27 cellular contexts compared by ENCODE assay signal in the genomic region with DNA sequence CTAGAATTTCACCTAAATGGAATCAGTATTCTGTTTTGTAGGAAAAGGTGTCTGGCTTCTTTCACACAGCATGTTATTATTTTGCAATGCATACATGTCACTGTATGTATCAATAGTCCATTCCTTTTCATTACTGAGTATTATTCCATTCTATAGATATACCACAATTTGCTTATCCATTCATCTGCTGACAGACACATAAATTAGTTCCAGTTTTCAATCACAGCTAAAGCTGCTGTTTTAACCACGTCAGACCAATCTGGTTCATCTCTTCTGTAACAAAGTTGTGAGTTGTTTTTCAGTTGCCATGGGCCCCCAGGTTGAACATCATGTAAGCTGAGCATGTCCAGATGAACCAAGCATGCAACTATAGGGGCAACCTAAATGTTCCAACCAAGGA.
DNase-seq lines count a peak whose midpoint lies in the region; ATAC-seq and TF ChIP-seq lines count a peak whose summit lies in the region.
"Had no signal": no experiment of that assay in that cellular context is flagged by ENCODE, and none has a peak within 500 bp of the region (broad histone marks: within the 10 kb centered on the region; RNA-seq: fewer than 3 reads in every experiment).

No MANE protein-coding gene starts in this region.

- POLR2A ChIA-PET in SK-N-SH (lab: Yijun Ruan, JAX), result no interaction called here

- no peaks in the 10 kb centered on the region for H3K27me3 ChIP-seq in SK-N-SH (ENCODE audit: insufficient read depth)
- no peaks in the 10 kb centered on the region for H3K27me3 ChIP-seq in psoas muscle (ENCODE audit: insufficient read depth in 3 of 3, low read length in 2 of 3)
- H3K27me3 ChIP-seq: ascending aorta, colonic mucosa, ovary, SJSA1 had no signal

- 94% methylated on average over 1 of the region's 1 CpG for WGBS in SK-N-SH (ENCODE audit: low lambda C conversion rate)
- WGBS in psoas muscle, 3 donors, result 74 to 91% (median 91%) methylated on average over 1 of the region's 1 CpG

- H3K27me3 Mint-ChIP-seq in effector memory CD8-positive, alpha-beta T cell, result no peaks in the 10 kb centered on the region

- H3K9ac ChIP-seq in SK-N-SH, result no peak overlapping the region

- H3K4me3 ChIP-seq in SK-N-SH (ENCODE audit: low read depth in 2 of 2, low read length in 1 of 2) (no peak overlapping the region), psoas muscle (no peak overlapping the region)
- H3K4me3 ChIP-seq: ascending aorta, colonic mucosa, ovary, SJSA1 had no signal

- no peak for TF ChIP-seq RAD21 in SK-N-SH (IDR thresholded peaks at IDR 0.05; ENCODE audit: low read length)

- peaks cover 11 to 64% of the 10 kb centered on the region in 2 donors for H3K36me3 Mint-ChIP-seq in activated naive CD4-positive, alpha-beta T cell treated with anti-CD3 and anti-CD28 coated beads, Interleukin-2, amount 50 U/mL, for 72 hours
- peaks cover 99% of the 10 kb centered on the region for H3K36me3 Mint-ChIP-seq in effector memory CD8-positive, alpha-beta T cell (ENCODE audit: insufficient read depth)

- H3K27ac ChIP-seq in SK-N-SH (ENCODE audit: low read depth in 2 of 2, low read length in 1 of 2) (no peak overlapping the region), psoas muscle (peak overlapping the region; percentile 12)
- H3K27ac ChIP-seq: 22Rv1, ascending aorta, C4-2B, colonic mucosa, ovary, SJSA1 had no signal

- H3K9me3 ChIP-seq in SK-N-SH (no peaks in the 10 kb centered on the region), psoas muscle (no peaks in the 10 kb centered on the region)
- H3K9me3 ChIP-seq: ascending aorta, colonic mucosa, ovary, SJSA1 had no signal

- H3K79me2 ChIP-seq in SK-N-SH (ENCODE audit: insufficient read depth), result peaks cover 17% of the 10 kb centered on the region

- H3K9me3 Mint-ChIP-seq in activated naive CD4-positive, alpha-beta T cell treated with anti-CD3 and anti-CD28 coated beads, Interleukin-2, amount 50 U/mL, for 72 hours, result peaks cover 3 to 20% of the 10 kb centered on the region in 2 donors
- peaks cover 0 to 4% of the 10 kb centered on the region in 2 donors for H3K9me3 Mint-ChIP-seq in effector memory CD8-positive, alpha-beta T cell

- H3K27ac Mint-ChIP-seq in activated naive CD4-positive, alpha-beta T cell treated with anti-CD3 and anti-CD28 coated beads, Interleukin-2, amount 50 U/mL, for 72 hours, result peak overlapping the region; percentile 27 to 44
- H3K27ac Mint-ChIP-seq in effector memory CD8-positive, alpha-beta T cell, result peak overlapping the region; percentile 36 to 90
- H3K27ac Mint-ChIP-seq: WTC11 had no signal

- peak overlapping the region; percentile 5 to 32 for H3K4me3 Mint-ChIP-seq in effector memory CD8-positive, alpha-beta T cell
- H3K4me3 Mint-ChIP-seq: activated T-cell treated with anti-CD3 and anti-CD28 coated beads, Interleukin-2, amount 50 U/mL, for 72 hours; neural crest cell; WTC11 had no signal

- no peak for TF ChIP-seq EP300 in SK-N-SH (IDR thresholded peaks at IDR 0.05; ENCODE audit: borderline replicate concordance in 1 of 2, low read depth in 1 of 2, low read length in 1 of 2)

- intact Hi-C loops in psoas muscle (cut with DNase I), result no loop called here

- H4K20me1 ChIP-seq in SK-N-SH (ENCODE audit: insufficient read depth), result no peaks in the 10 kb centered on the region; the same call in 1 of the 2 replicates

- peaks cover 24% of the 10 kb centered on the region for H3F3A ChIP-seq in SK-N-SH (replicated peaks; ENCODE audit: insufficient read depth)

- no peak overlapping the region for H3K4me2 ChIP-seq in SK-N-SH

- H3K36me3 ChIP-seq in SK-N-SH (replicated peaks in 1 of 2; ENCODE audit: control insufficient read depth in 1 of 2, insufficient read depth in 2 of 2, low read length in 1 of 2) (peaks cover 2 to 23% of the 10 kb centered on the region in 2 experiments), psoas muscle (ENCODE audit: insufficient read depth in 1 of 2, low read depth in 1 of 2) (peaks cover 0 to 28% of the 10 kb centered on the region in 2 donors)
- H3K36me3 ChIP-seq: colonic mucosa, ovary, SJSA1 had no signal

- DNase-seq in SK-N-SH, result no peak
- DNase-seq in activated naive CD4-positive, alpha-beta T cell treated with anti-CD3 and anti-CD28 coated beads, Interleukin-2, amount 50 U/mL, for 72 hours (ENCODE audit: low spot score in 2 of 2), result no peak
- DNase-seq in activated naive CD4-positive, alpha-beta T cell (lab: John Stamatoyannopoulos, UW), result no peak
- no peak for DNase-seq in effector memory CD8-positive, alpha-beta T cell
- DNase-seq in psoas muscle, result no peak
- DNase-seq: activated naive CD4-positive, alpha-beta T cell treated with anti-CD3 and anti-CD28 coated beads, Interleukin-2, amount 50 U/mL, for 16 hours; activated T-cell treated with anti-CD3 and anti-CD28 coated beads, Interleukin-2, amount 50 U/mL, for 72 hours; colonic mucosa; glutamatergic neuron; GOT3; mammary epithelial cell; NCI-H1105; NCI-H1930; NCI-H2171 treated with DMSO at 0.1 percent for 48 hours; NCI-H510A; ovary; small intestine; stimulated activated naive CD8-positive, alpha-beta T cell treated with anti-CD3 and anti-CD28 coated beads, Interleukin-15, Interleukin-2, amounts not matched to agents 100 U/mL and 50 U/mL, for 24 hours had no signal

- CTCF ChIA-PET in SK-N-SH (lab: Yijun Ruan, JAX), result interaction anchor here (0.6 to 3.9 kb wide), 5 partner anchors 23 to 642 kb away, joined by 3 to 32 read pairs (median 7); no protein-coding TSS in a partner anchor

- H3K4me1 Mint-ChIP-seq in effector memory CD8-positive, alpha-beta T cell (ENCODE audit: low read depth in 2 of 2), result peaks cover 57 to 70% of the 10 kb centered on the region in 2 donors

- H2AFZ ChIP-seq in SK-N-SH (ENCODE audit: low read depth), result no peak overlapping the region

- H3K9me2 ChIP-seq in SK-N-SH, result no peaks in the 10 kb centered on the region

- ATAC-seq in SK-N-SH treated with all-trans-retinoic acid at 6 μM for 48 hours, result no peak
- ATAC-seq in activated naive CD4-positive, alpha-beta T cell treated with anti-CD3 and anti-CD28 coated beads, Interleukin-2, amount 50 U/mL, for 72 hours, result peak in 1 of 2 donors; percentile 28
- ATAC-seq in effector memory CD8-positive, alpha-beta T cell (replicated peaks), result no peak
- no peak for ATAC-seq in psoas muscle
- no peak for ATAC-seq in HG03175 (IDR thresholded peaks at IDR 0.05; ENCODE audit: unreplicated experiment)
- ATAC-seq in GM21825 (IDR thresholded peaks at IDR 0.05; ENCODE audit: unreplicated experiment), result no peak
- ATAC-seq: activated T-cell treated with anti-CD3 and anti-CD28 coated beads, Interleukin-2, amount 50 U/mL, for 72 hours; stimulated activated naive CD8-positive, alpha-beta T cell treated with anti-CD3 and anti-CD28 coated beads, Interleukin-15, Interleukin-2, amounts not matched to agents 100 U/mL and 50 U/mL, for 24 hours; WTC11 had no signal

- H3K4me1 ChIP-seq in SK-N-SH (ENCODE audit: control insufficient read depth in 1 of 2, insufficient read depth in 2 of 2, low read depth in 1 of 2, low read length in 1 of 2), result peaks cover 0 to 2% of the 10 kb centered on the region in 2 experiments; a peak in 2 of 4 replicates
- peaks cover 30% of the 10 kb centered on the region for H3K4me1 ChIP-seq in psoas muscle

- TF ChIP-seq CTCF in SK-N-SH (IDR thresholded peaks at IDR 0.05) (no peak), psoas muscle (IDR thresholded peaks at IDR 0.05) (no peak)

TF ChIP-seq in SK-N-SH treated with all-trans-retinoic acid at 6 μM for 48 hours, 23 proteins besides CTCF, POLR2A, EP300 and RAD21 (continues in another document):
- TF ChIP-seq ZNF8 (CRISPR knock-in tag; IDR thresholded peaks at IDR 0.05), result peak; percentile 98
- TF ChIP-seq, protein P1, sequence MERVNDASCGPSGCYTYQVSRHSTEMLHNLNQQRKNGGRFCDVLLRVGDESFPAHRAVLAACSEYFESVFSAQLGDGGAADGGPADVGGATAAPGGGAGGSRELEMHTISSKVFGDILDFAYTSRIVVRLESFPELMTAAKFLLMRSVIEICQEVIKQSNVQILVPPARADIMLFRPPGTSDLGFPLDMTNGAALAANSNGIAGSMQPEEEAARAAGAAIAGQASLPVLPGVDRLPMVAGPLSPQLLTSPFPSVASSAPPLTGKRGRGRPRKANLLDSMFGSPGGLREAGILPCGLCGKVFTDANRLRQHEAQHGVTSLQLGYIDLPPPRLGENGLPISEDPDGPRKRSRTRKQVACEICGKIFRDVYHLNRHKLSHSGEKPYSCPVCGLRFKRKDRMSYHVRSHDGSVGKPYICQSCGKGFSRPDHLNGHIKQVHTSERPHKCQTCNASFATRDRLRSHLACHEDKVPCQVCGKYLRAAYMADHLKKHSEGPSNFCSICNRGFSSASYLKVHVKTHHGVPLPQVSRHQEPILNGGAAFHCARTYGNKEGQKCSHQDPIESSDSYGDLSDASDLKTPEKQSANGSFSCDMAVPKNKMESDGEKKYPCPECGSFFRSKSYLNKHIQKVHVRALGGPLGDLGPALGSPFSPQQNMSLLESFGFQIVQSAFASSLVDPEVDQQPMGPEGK (CRISPR knock-in tag; IDR thresholded peaks at IDR 0.05; ENCODE audit: borderline replicate concordance), result no peak
- TF ChIP-seq BACH2 (CRISPR knock-in tag; IDR thresholded peaks at IDR 0.05; ENCODE audit: borderline replicate concordance), result no peak
- TF ChIP-seq CSDC2 (CRISPR knock-in tag; IDR thresholded peaks at IDR 0.05), result no peak

TF ChIP-seq in SK-N-SH, 30 proteins besides CTCF, POLR2A, EP300 and RAD21:
- no peak for TF ChIP-seq MEF2A (IDR thresholded peaks at IDR 0.05; ENCODE audit: borderline replicate concordance, low read depth)
- no peak for TF ChIP-seq GABPA (IDR thresholded peaks at IDR 0.05; ENCODE audit: low read depth)
